Comparison of ENCODE assay signal across 13 cellular contexts in genomic region chr7:37212051-37212450, GRCh38.
A peak's percentile ranks its signal among the peaks of the same experiment; 100 is the strongest.
DNase-seq lines count a peak whose midpoint lies in the region; ATAC-seq, FAIRE-seq and TF ChIP-seq lines count a peak whose summit lies in the region.
"Had no signal": no experiment of that assay in that cellular context is flagged by ENCODE, and none has a peak within 500 bp of the region (broad histone marks: within the 10 kb centered on the region; RNA-seq: fewer than 3 reads in every experiment).

No MANE protein-coding gene starts in this region.

- POLR2A ChIA-PET in WTC11 (lab: Charles Lee): no interaction called here

- no peak for TF ChIP-seq CTCF in WTC11 (IDR thresholded peaks at IDR 0.05)

- ATAC-seq in GM19467 (IDR thresholded peaks at IDR 0.05; ENCODE audit: unreplicated experiment): peak; percentile 44
- ATAC-seq in HG03196 (IDR thresholded peaks at IDR 0.05; ENCODE audit: unreplicated experiment): peak; percentile 58
- ATAC-seq in WTC11: no peak

- H3K27ac Mint-ChIP-seq in WTC11: no peak overlapping the region

- FAIRE-seq in GM12891 (lab: Jason Lieb, UNC): no peak

- no peaks in the 10 kb centered on the region for H3K27me3 ChIP-seq in layer of hippocampus (ENCODE audit: control insufficient read depth, insufficient read depth, low read length)
- H3K27me3 ChIP-seq: cardiac muscle cell, SJSA1 had no signal

- H3K4me3 Mint-ChIP-seq in WTC11: no peak overlapping the region

- CTCF ChIA-PET in WTC11 (lab: Charles Lee): no interaction called here

- peaks cover 28% of the 10 kb centered on the region for H3K4me1 Mint-ChIP-seq in WTC11

- no peak for DNase-seq in GM12891 (ENCODE audit: insufficient read length, low spot score)
- no peak for DNase-seq in posterior vena cava (ENCODE audit: low spot score)
- DNase-seq in WTC11 (ENCODE audit: low spot score): no peak
- no peak for DNase-seq in activated CD8-positive, alpha-beta memory T cell treated with anti-CD3 and anti-CD28 coated beads, Interleukin-2, amount 50 U/mL, for 48 hours
- no peak for DNase-seq in RPMI8226
- DNase-seq: activated CD4-positive, CD25-positive, alpha-beta regulatory T cell; DMS79; H7 had no signal

- peak overlapping the region; percentile 66 for H3K27ac ChIP-seq in layer of hippocampus (ENCODE audit: low read depth, low read length)
- H3K27ac ChIP-seq: cardiac muscle cell, SJSA1 had no signal

- intact Hi-C loops in posterior vena cava (cut with DNase I): loop anchor here in 1 of 2 donors (10.0 kb wide), 1 partner anchor 623 kb away; no protein-coding TSS in a partner anchor

- H3K9me3 Mint-ChIP-seq in WTC11: peaks cover 4% of the 10 kb centered on the region; the same call in 1 of the 2 replicates

- H3K27me3 Mint-ChIP-seq in WTC11 (ENCODE audit: low read depth): no peaks in the 10 kb centered on the region

- TF ChIP-seq POLR2A in GM12891 (IDR thresholded peaks at IDR 0.05; ENCODE audit: low read depth, low read length): no peak

- H3K36me3 Mint-ChIP-seq in WTC11: peaks cover 5% of the 10 kb centered on the region

TF ChIP-seq in GM12891, 5 proteins besides CTCF, POLR2A, EP300 and RAD21:
- TF ChIP-seq SPI1 (IDR thresholded peaks at IDR 0.05; ENCODE audit: low read depth, low read length): peak; percentile 82
- TF ChIP-seq TAF1 (IDR thresholded peaks at IDR 0.05; ENCODE audit: low read depth, low read length): no peak

TF ChIP-seq in WTC11, 78 proteins besides CTCF, POLR2A, EP300 and RAD21:
- TF ChIP-seq RORB (CRISPR knock-in tag; IDR thresholded peaks at IDR 0.05) (no peak), FOXJ3 (CRISPR knock-in tag; IDR thresholded peaks at IDR 0.05; ENCODE audit: borderline replicate concordance) (no peak), PREB (CRISPR knock-in tag; IDR thresholded peaks at IDR 0.05; ENCODE audit: borderline replicate concordance) (no peak), ERG (CRISPR knock-in tag; IDR thresholded peaks at IDR 0.05) (no peak), ATF6 (CRISPR knock-in tag; IDR thresholded peaks at IDR 0.05) (no peak), ZNF263 (CRISPR knock-in tag; IDR thresholded peaks at IDR 0.05; ENCODE audit: low read depth) (no peak)
